31 cellular contexts compared by ENCODE assay signal in the genomic region with DNA sequence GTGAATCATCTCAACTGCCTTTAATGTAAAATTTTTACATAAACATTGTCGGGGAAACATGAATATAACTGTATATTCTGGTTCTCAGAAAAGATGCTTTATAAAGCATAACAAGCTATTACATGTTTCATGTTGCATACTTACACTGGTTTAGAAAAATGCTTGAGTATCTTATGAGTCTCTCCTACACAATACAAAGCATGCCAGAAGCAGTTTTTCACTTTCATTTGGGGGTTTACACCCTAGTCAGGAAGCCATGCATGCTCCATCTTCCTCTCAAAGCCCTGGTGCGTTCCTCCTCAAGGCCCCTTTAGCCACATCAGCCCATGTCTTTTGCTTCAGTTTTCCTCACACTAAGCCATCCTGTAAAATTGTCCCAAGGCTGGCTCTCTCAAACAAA. TPM values are rescaled to one million over a fixed set of nuclear protein-coding genes. Genes with fewer than 3 reads are reported as not detected.
A peak's percentile ranks its signal among the peaks of the same experiment; 100 is the strongest.
DNase-seq lines count a peak whose midpoint lies in the region; ATAC-seq, FAIRE-seq and TF ChIP-seq lines count a peak whose summit lies in the region.
"Had no signal": no experiment of that assay in that cellular context is flagged by ENCODE, and none has a peak within 500 bp of the region (broad histone marks: within the 10 kb centered on the region; RNA-seq: fewer than 3 reads in every experiment).

No MANE protein-coding gene starts in this region.

- RAD21 ChIA-PET in GM12878 (lab: Charles Lee; ENCODE audit: unreplicated experiment) = interaction anchor here (0.9 to 1.9 kb wide), 5 partner anchors 14 to 236 kb away, joined by 3 to 7 read pairs (median 3); no protein-coding TSS in a partner anchor

- in situ Hi-C loops in GM12878 (cut with MboI) = no loop called here

- H3K27me3 ChIP-seq in GM23338 (ENCODE audit: insufficient read depth) (no peaks in the 10 kb centered on the region), GM12878 (replicated peaks in 1 of 2; ENCODE audit: control insufficient read depth in 2 of 2, insufficient read depth in 2 of 2, low read length in 1 of 2) (no peaks in the 10 kb centered on the region), foreskin keratinocyte (no peaks in the 10 kb centered on the region), keratinocyte (ENCODE audit: control insufficient read depth, extremely low read depth, insufficient read depth, low read length) (no peaks in the 10 kb centered on the region), Peyer's patch (no peaks in the 10 kb centered on the region)
- H3K27me3 ChIP-seq: BE2C, BLaER1 had no signal

- no peak for TF ChIP-seq POLR2A in GM12878 (IDR thresholded peaks at IDR 0.05; ENCODE audit: low read depth, low read length)
- TF ChIP-seq POLR2A in Peyer's patch (IDR thresholded peaks at IDR 0.05) = no peak

- H3K27ac ChIP-seq in GM23338 (ENCODE audit: low read depth) (no peak overlapping the region), GM12878 (ENCODE audit: control insufficient read depth, insufficient read depth) (no peak overlapping the region), foreskin keratinocyte (no peak overlapping the region), keratinocyte (ENCODE audit: control insufficient read depth, insufficient read depth, low read length) (no peak overlapping the region), Peyer's patch (no peak overlapping the region)
- H3K27ac ChIP-seq: BLaER1 had no signal

- 3% methylated on average over 2 of the region's 2 CpGs for WGBS in GM12878 (ENCODE audit: insufficient coverage, insufficient replicate concordance, low lambda C conversion rate, missing lambda C conversion rate)

- H3K36me3 Mint-ChIP-seq in GM23338 (ENCODE audit: low read depth) = no peaks in the 10 kb centered on the region
- H3K36me3 Mint-ChIP-seq: CD14-positive monocyte; CD4-positive, alpha-beta memory T cell; CD4-positive, CD25-positive, alpha-beta regulatory T cell; CD8-positive, alpha-beta memory T cell had no signal

- H3K4me3 Mint-ChIP-seq in GM23338 = no peak overlapping the region
- H3K4me3 Mint-ChIP-seq: CD14-positive monocyte; CD4-positive, alpha-beta memory T cell; CD4-positive, CD25-positive, alpha-beta regulatory T cell; CD8-positive, alpha-beta memory T cell had no signal

- no peak overlapping the region for H3K9ac ChIP-seq in GM12878 (ENCODE audit: control insufficient read depth, insufficient read depth, low read length)
- no peak overlapping the region for H3K9ac ChIP-seq in keratinocyte (ENCODE audit: control insufficient read depth, extremely low read depth, insufficient read depth, low read length)
- H3K9ac ChIP-seq: BLaER1 had no signal

- peak overlapping the region; percentile 25; the same call in 1 of the 2 replicates for H3K27ac Mint-ChIP-seq in GM23338
- H3K27ac Mint-ChIP-seq: CD14-positive monocyte; CD4-positive, alpha-beta memory T cell; CD4-positive, CD25-positive, alpha-beta regulatory T cell had no signal

- H3K36me3 ChIP-seq in GM23338 (ENCODE audit: insufficient read depth) (no peaks in the 10 kb centered on the region), GM12878 (ENCODE audit: control insufficient read depth in 2 of 2, insufficient read depth in 2 of 2, low read length in 1 of 2) (no peaks in the 10 kb centered on the region), keratinocyte (ENCODE audit: control insufficient read depth in 2 of 2, extremely low read depth in 1 of 2, insufficient read depth in 2 of 2, low read length in 2 of 2) (no peaks in the 10 kb centered on the region), Peyer's patch (no peaks in the 10 kb centered on the region)
- H3K36me3 ChIP-seq: BE2C, BLaER1 had no signal

- peaks cover 22% of the 10 kb centered on the region for H4K20me1 ChIP-seq in GM23338 (replicated peaks; ENCODE audit: insufficient read depth)
- no peaks in the 10 kb centered on the region for H4K20me1 ChIP-seq in GM12878 (ENCODE audit: control insufficient read depth, insufficient read depth)
- H4K20me1 ChIP-seq in keratinocyte (ENCODE audit: control insufficient read depth, extremely low read depth, insufficient read depth, low read length) = no peaks in the 10 kb centered on the region
- H4K20me1 ChIP-seq: BLaER1 had no signal

- H3K4me3 ChIP-seq in GM23338 (no peak overlapping the region), GM12878 (no peak overlapping the region), keratinocyte (ENCODE audit: control insufficient read depth in 2 of 3, extremely low read depth in 1 of 3, insufficient read depth in 2 of 3, low read depth in 1 of 3, low read length in 3 of 3) (no peak overlapping the region), Peyer's patch (no peak overlapping the region)
- H3K4me3 ChIP-seq: BLaER1 had no signal

- TF ChIP-seq EP300 in GM12878 (IDR thresholded peaks at IDR 0.05; ENCODE audit: borderline replicate concordance in 1 of 2, control insufficient read depth in 1 of 2, low read depth in 2 of 2, low read length in 2 of 2) = no peak

- FAIRE-seq in GM12878 (lab: Jason Lieb, UNC) (no peak), keratinocyte (lab: Jason Lieb, UNC) (peak; percentile 44)
- FAIRE-seq: A204.1, GM12891, GM19239 had no signal

- H3F3A ChIP-seq in GM23338 (replicated peaks; ENCODE audit: low read depth) = no peaks in the 10 kb centered on the region

- peaks cover 100% of the 10 kb centered on the region for H3K79me2 ChIP-seq in GM23338 (replicated peaks; ENCODE audit: insufficient read depth)
- H3K79me2 ChIP-seq in GM12878 (ENCODE audit: control insufficient read depth, insufficient read depth, low read length) = no peaks in the 10 kb centered on the region
- no peaks in the 10 kb centered on the region for H3K79me2 ChIP-seq in keratinocyte (ENCODE audit: control insufficient read depth, insufficient read depth, low read length)

- POLR2A ChIA-PET in GM12878 (lab: Charles Lee) = interaction anchor here (0.9 to 1.3 kb wide), 2 partner anchors 9 to 15 kb away, joined by 3 to 4 read pairs; no protein-coding TSS in a partner anchor

- no peak overlapping the region for H3K4me2 ChIP-seq in GM23338
- no peak overlapping the region for H3K4me2 ChIP-seq in GM12878 (ENCODE audit: control insufficient read depth, insufficient read depth)
- H3K4me2 ChIP-seq in keratinocyte (ENCODE audit: control insufficient read depth, extremely low read depth, insufficient read depth, low read depth, low read length) = no peak overlapping the region
- H3K4me2 ChIP-seq: BLaER1 had no signal

- ATAC-seq in GM23338 = no peak
- ATAC-seq in GM12878 = peak; percentile 73
- ATAC-seq in foreskin keratinocyte = peak; percentile 68
- ATAC-seq in HG03095 (IDR thresholded peaks at IDR 0.05; ENCODE audit: unreplicated experiment) = no peak

- intact Hi-C loops in GM12878 (cut with micrococcal nuclease; ENCODE audit: unreplicated experiment) = no loop called here

- H3K4me1 Mint-ChIP-seq in GM23338 = peaks cover 92% of the 10 kb centered on the region
- H3K4me1 Mint-ChIP-seq: CD14-positive monocyte; CD4-positive, alpha-beta memory T cell; CD4-positive, CD25-positive, alpha-beta regulatory T cell; CD8-positive, alpha-beta memory T cell had no signal

- H3K9me3 ChIP-seq in GM12878 (replicated peaks; ENCODE audit: control insufficient read depth, insufficient read depth, low read length) (no peaks in the 10 kb centered on the region), keratinocyte (ENCODE audit: control insufficient read depth, low read depth, low read length) (no peaks in the 10 kb centered on the region), Peyer's patch (peaks cover 0 to 4% (median 0%) of the 10 kb centered on the region in 4 donors)
- H3K9me3 ChIP-seq: BE2C, BLaER1 had no signal

- no peaks in the 10 kb centered on the region for H3K9me2 ChIP-seq in GM23338 (ENCODE audit: insufficient read depth)

- TF ChIP-seq CTCF in GM23338 (conservative IDR thresholded peaks at IDR 0.05; ENCODE audit: low read depth in 2 of 2) (no peak), GM12878 (IDR thresholded peaks at IDR 0.05 in 2 of 3, conservative IDR thresholded peaks at IDR 0.05 in 1 of 3; ENCODE audit: control insufficient read depth in 2 of 3, extremely low read depth in 1 of 3, insufficient read depth in 1 of 3, low read depth in 3 of 3, low read length in 3 of 3) (no peak), foreskin keratinocyte (conservative IDR thresholded peaks at IDR 0.05) (no peak), keratinocyte (optimal IDR thresholded peaks at IDR 0.05 in 1 of 3, IDR thresholded peaks at IDR 0.05 in 1 of 3, conservative IDR thresholded peaks at IDR 0.05 in 1 of 3; ENCODE audit: extremely low read depth in 1 of 3, insufficient read depth in 2 of 3, low read length in 3 of 3) (no peak), Peyer's patch (IDR thresholded peaks at IDR 0.05) (no peak)

- no TSS peak for BruUV-seq in GM12878 (replicated peaks; lab: Mats Ljungman, UMichigan)

- CTCF ChIA-PET in GM12878 (lab: Yijun Ruan, JAX) = interaction anchor here (0.6 to 1.6 kb wide), 3 partner anchors 19 to 42 kb away, joined by 3 to 4 read pairs (median 4); no protein-coding TSS in a partner anchor

- H3K9me1 ChIP-seq in keratinocyte (ENCODE audit: control insufficient read depth, extremely low read depth, insufficient read depth, low read length) = no peaks in the 10 kb centered on the region

- SMC1A ChIA-PET in GM12878 (lab: Charles Lee; ENCODE audit: uncharacterized antibody, unreplicated experiment) = interaction anchor here (0.5 to 2.1 kb wide), 6 partner anchors 9 to 52 kb away, joined by 3 to 11 read pairs (median 4); no protein-coding TSS in a partner anchor

- H2AFZ ChIP-seq in GM23338 (no peak overlapping the region), GM12878 (ENCODE audit: control insufficient read depth, low read depth, low read length) (no peak overlapping the region), keratinocyte (ENCODE audit: control insufficient read depth, low read length) (peak overlapping the region; percentile 3)

- dilution Hi-C loops in keratinocyte (cut with MboI; ENCODE audit: extremely low pct_ligation_motif_present, low sequenced_read_pairs) = no loop called here

- no peaks in the 10 kb centered on the region for H3K9me3 Mint-ChIP-seq in GM23338

- no peak for TF ChIP-seq RAD21 in GM12878 (IDR thresholded peaks at IDR 0.05; ENCODE audit: insufficient read depth, low read depth, low read length)

- DNase-seq in GM23338 (ENCODE audit: low spot score) (no peak), GM12878 (ENCODE audit: low read depth, low spot score) (no peak), foreskin keratinocyte (peak; percentile 37 to 70), keratinocyte (ENCODE audit: low read depth, low spot score) (no peak), SKM-1 treated with dmso at 0.1 percent for 144 hours (lab: John Stamatoyannopoulos, UW; ENCODE audit: unreplicated experiment) (no peak), Peyer's patch (no peak), NCI-H82 (lab: John Stamatoyannopoulos, UW) (no peak)
- DNase-seq: 8988T; ACHN; BE2C; C1 segment of cervical spinal cord; CD4-positive, alpha-beta memory T cell; CD4-positive, CD25-positive, alpha-beta regulatory T cell; CD8-positive, alpha-beta memory T cell; COR-L47; DMS 273 treated with DMSO at 0.1 percent for 48 hours; DMS153; DMS53; DMS79; DND-41; EL; GDM1 had no signal

- H3K27me3 Mint-ChIP-seq in GM23338 (ENCODE audit: insufficient read depth, low read depth, poor library complexity) = peaks cover 2% of the 10 kb centered on the region
- H3K27me3 Mint-ChIP-seq: CD4-positive, alpha-beta memory T cell; CD4-positive, CD25-positive, alpha-beta regulatory T cell; CD8-positive, alpha-beta memory T cell had no signal

- H3K4me1 ChIP-seq in GM23338 (ENCODE audit: insufficient read depth) (peaks cover 99% of the 10 kb centered on the region), GM12878 (ENCODE audit: control insufficient read depth, insufficient read depth, low read length) (no peaks in the 10 kb centered on the region), foreskin keratinocyte (peaks cover 9% of the 10 kb centered on the region), keratinocyte (ENCODE audit: control insufficient read depth, extremely low read depth, insufficient read depth, low read length) (peaks cover 4% of the 10 kb centered on the region), Peyer's patch (no peaks in the 10 kb centered on the region)
- H3K4me1 ChIP-seq: BE2C, BLaER1 had no signal

RNA-seq across cellular contexts. Expression of a gene that starts 22.8 kb away (rescaled TPM):
- total RNA-seq in GM23338 (2014; rRNA removed; shearing (Covaris generic)) = 39.0 and 42.4 TPM in 2 replicates
- polyA plus RNA-seq in GM23338 (2016; fragmentation: Nextera tagmentation; extraction: Ambion mirVana) (15.3 and 18.6 TPM in 2 replicates), GM12878 (2011; rRNA removed) (2.6 and 5.7 TPM in 2 replicates), GM12878 (2014; fragmentation: Illumina TruSeq; extraction: Trizol) (0.56 and 0.62 TPM in 2 replicates), GM12878 (2014; fragmentation: Nextera tagmentation; extraction: Ambion mirVana) (under 1 TPM; 0.24 to 0.72 TPM), GM12878 (2014; rRNA removed) (0.47 and 0.82 TPM in 2 replicates), GM12878 (2016; fragmentation: Nextera tagmentation; extraction: Ambion mirVana) (under 1 TPM; 0.37 to 0.78 TPM), foreskin keratinocyte (2.5 and 3.2 TPM in 2 replicates), keratinocyte (1.5 to 4.3 TPM (median 2.9 TPM) in 3 replicates)
- total RNA-seq in GM12878 (2013; cell fraction: nucleolus; rRNA removed) = 77.8 and 89.9 TPM in 2 replicates
- total RNA-seq in GM12878 (2014; rRNA removed) (0.73 and 1.3 TPM in 2 replicates), GM12878 (2014; rRNA removed; fragmentation: Illumina TruSeq; extraction: Trizol) (1.1 and 1.2 TPM in 2 replicates), GM12878 (2021) (1.1 and 1.3 TPM in 2 replicates), foreskin keratinocyte (10.4 and 12.1 TPM in 2 replicates), Peyer's patch (not detected)
- polyA plus RNA-seq in GM12878 (2011; ENCODE audit: low read depth) = not detected
- 0.82 and 1.1 TPM in 2 replicates for polyA plus RNA-seq in GM12878 (2011; cell fraction: cytosol; rRNA removed)
- 2.2 and 2.6 TPM in 2 replicates for polyA plus RNA-seq in GM12878 (2011; cell fraction: nucleus; rRNA removed)
- 0.11 TPM in 1 of 2 replicates, not detected in the other for polyA plus RNA-seq in GM12878 (2012)
- 4.9 and 5.9 TPM in 2 replicates for polyA minus RNA-seq in GM12878 (2011; rRNA and poly(A)+ RNA removed)
- polyA minus RNA-seq in GM12878 (2011; cell fraction: cytosol; rRNA and poly(A)+ RNA removed) = 1.0 and 3.2 TPM in 2 replicates
- 10.4 and 19.1 TPM in 2 replicates for polyA minus RNA-seq in GM12878 (2011; cell fraction: nucleus; rRNA and poly(A)+ RNA removed)
- 1.0 TPM for polyA plus RNA-seq in keratinocyte (2011; ENCODE audit: low read depth)
- 1.6 and 3.1 TPM in 2 replicates for polyA plus RNA-seq in keratinocyte (2011; cell fraction: cytosol; rRNA removed)
- 1.4 and 2.6 TPM in 2 replicates for polyA plus RNA-seq in keratinocyte (2011; cell fraction: nucleus; rRNA removed)
- polyA plus RNA-seq in keratinocyte (2012; ENCODE audit: low replicate concordance) = 0.52 and 1.4 TPM in 2 replicates
- polyA minus RNA-seq in keratinocyte = 0.62 to 5.2 TPM (median 1.8 TPM) in 3 replicates
- 1.2 TPM for polyA minus RNA-seq in keratinocyte (2011; cell fraction: cytosol; rRNA and poly(A)+ RNA removed)
- 1.9 and 4.0 TPM in 2 replicates for polyA minus RNA-seq in keratinocyte (2011; cell fraction: nucleus; rRNA and poly(A)+ RNA removed)
- total RNA-seq: A673; CD4-positive, alpha-beta memory T cell; CD4-positive, CD25-positive, alpha-beta regulatory T cell; CD8-positive, alpha-beta memory T cell; Daoy; G401 had no signal
- polyA plus RNA-seq: CD14-positive monocyte; CD4-positive, alpha-beta memory T cell; CD4-positive, CD25-positive, alpha-beta regulatory T cell; CD8-positive, alpha-beta memory T cell had no signal

Comparison
In these comparisons a context has a peak if more than half of its experiments do, and no peak if none do; other contexts are left out.
1. ATAC-seq: peak in GM12878 (single experiment) and foreskin keratinocyte (single experiment); none in GM23338 (single experiment) and HG03095 (single experiment).
2. DNase-seq: peak in foreskin keratinocyte (2 of 2); none in GM23338 (single experiment), GM12878 (single experiment), keratinocyte (single experiment), SKM-1 treated with dmso at 0.1 percent for 144 hours (single experiment), Peyer's patch (0 of 3) and NCI-H82 (single experiment).